In the genomic region with DNA sequence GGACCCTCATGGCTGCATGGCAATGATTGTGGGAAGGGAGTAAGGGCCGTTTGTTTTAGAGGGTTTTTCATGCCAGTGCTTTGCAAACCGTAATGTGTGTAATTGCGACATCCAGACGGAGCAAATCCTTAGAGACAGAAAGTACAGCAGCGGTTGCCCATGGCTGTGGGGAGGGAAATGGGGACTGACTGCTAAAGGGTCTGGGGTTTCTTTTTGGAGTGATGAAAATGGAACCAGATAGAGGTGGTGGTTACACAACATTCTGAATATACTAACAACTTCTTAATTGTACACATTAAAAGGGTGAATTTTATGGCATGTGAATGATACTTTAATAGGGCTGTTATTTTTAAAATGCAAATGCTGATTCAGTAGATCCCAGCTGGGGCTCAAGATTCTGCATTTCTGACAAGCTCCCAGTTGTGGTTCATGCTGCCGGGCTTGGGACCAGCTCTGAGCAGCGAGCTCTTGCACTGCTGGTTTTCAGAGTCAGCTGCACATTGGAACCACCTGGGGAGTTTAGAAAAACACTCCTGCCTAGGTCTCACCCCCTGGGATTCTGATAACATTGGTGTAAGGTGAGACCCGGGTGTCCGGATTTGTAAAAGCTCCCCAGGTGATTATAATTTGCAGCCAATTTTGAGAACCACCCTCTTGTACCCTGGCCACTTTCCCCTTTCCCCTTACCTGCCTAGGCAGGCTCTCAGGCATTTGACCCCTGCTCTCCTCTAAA, we compare ENCODE assay signal across 1 cellular context.
TF ChIP-seq lines count a peak whose summit lies in the region.

No MANE protein-coding gene starts in this region.

TF ChIP-seq in HCT116, 20 proteins besides CTCF, POLR2A, EP300 and RAD21 (continued from another document):
- TF ChIP-seq SP1 (IDR thresholded peaks at IDR 0.05; ENCODE audit: low read depth) = no peak
- TF ChIP-seq, protein P1, sequence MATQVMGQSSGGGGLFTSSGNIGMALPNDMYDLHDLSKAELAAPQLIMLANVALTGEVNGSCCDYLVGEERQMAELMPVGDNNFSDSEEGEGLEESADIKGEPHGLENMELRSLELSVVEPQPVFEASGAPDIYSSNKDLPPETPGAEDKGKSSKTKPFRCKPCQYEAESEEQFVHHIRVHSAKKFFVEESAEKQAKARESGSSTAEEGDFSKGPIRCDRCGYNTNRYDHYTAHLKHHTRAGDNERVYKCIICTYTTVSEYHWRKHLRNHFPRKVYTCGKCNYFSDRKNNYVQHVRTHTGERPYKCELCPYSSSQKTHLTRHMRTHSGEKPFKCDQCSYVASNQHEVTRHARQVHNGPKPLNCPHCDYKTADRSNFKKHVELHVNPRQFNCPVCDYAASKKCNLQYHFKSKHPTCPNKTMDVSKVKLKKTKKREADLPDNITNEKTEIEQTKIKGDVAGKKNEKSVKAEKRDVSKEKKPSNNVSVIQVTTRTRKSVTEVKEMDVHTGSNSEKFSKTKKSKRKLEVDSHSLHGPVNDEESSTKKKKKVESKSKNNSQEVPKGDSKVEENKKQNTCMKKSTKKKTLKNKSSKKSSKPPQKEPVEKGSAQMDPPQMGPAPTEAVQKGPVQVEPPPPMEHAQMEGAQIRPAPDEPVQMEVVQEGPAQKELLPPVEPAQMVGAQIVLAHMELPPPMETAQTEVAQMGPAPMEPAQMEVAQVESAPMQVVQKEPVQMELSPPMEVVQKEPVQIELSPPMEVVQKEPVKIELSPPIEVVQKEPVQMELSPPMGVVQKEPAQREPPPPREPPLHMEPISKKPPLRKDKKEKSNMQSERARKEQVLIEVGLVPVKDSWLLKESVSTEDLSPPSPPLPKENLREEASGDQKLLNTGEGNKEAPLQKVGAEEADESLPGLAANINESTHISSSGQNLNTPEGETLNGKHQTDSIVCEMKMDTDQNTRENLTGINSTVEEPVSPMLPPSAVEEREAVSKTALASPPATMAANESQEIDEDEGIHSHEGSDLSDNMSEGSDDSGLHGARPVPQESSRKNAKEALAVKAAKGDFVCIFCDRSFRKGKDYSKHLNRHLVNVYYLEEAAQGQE (IDR thresholded peaks at IDR 0.05; ENCODE audit: low read depth) = no peak
TF ChIP-seq in HCT116: peak in this region for 0.
